ENCODE assay signal across 10 cellular contexts in the genomic region with DNA sequence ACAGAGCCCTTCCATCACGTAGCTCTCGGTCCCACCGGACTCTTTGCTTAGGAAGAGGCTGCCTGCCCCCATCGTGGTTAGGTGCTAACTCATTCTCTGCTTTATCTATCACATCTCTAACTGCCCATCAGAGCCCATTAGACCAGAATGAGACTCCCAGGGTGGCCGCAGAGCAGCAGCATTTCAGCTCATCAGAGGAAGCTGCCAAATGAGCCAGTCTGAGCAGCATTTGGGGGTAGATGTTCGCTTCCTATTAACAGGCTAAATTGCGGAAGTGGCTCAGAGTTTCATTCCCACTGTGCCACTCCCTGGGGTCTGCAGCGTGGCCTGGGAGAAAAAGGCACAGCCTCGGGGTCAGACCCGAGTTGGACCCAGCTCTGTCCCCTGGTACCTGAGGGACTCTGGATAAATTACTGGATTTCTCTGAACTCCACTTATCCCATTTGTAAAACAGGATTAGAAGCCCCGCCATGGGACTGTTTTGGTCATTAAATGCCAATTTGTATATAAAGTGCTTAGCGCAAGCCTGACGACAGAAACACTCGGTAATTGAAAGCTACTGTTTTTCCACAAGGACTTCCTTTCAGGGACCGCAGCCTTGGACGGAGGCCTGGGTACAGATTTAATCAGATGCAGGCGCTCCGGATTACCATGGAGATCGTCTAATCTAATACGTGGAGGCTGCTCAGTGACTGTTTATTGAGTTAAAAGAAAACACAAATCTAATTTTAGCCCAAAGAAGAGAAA.
A peak's percentile ranks its signal among the peaks of the same experiment; 100 is the strongest.
DNase-seq lines count a peak whose midpoint lies in the region; ATAC-seq, FAIRE-seq and TF ChIP-seq lines count a peak whose summit lies in the region.
"Had no signal": no experiment of that assay in that cellular context is flagged by ENCODE, and none has a peak within 500 bp of the region (broad histone marks: within the 10 kb centered on the region; RNA-seq: fewer than 3 reads in every experiment).

No MANE protein-coding gene starts in this region.

- H3K4me3 ChIP-seq in left ventricle myocardium inferior (no peak overlapping the region), aorta (ENCODE audit: low read length in 2 of 2) (no peak overlapping the region), small intestine (ENCODE audit: low read depth in 1 of 2, low read length in 2 of 2) (no peak overlapping the region)
- H3K4me3 ChIP-seq: upper lobe of left lung had no signal

- no peak for TF ChIP-seq CTCF in left ventricle myocardium inferior (IDR thresholded peaks at IDR 0.05; ENCODE audit: borderline replicate concordance)

- ATAC-seq in left ventricle myocardium superior (peak; percentile 34), aorta (ENCODE audit: low FRiP score) (peak; percentile 51)

- H3K27ac ChIP-seq in left ventricle myocardium inferior (replicated peaks) (no peak overlapping the region), aorta (ENCODE audit: low read depth in 1 of 2, low read length in 2 of 2) (no peak overlapping the region), small intestine (ENCODE audit: low read depth in 1 of 2, low read length in 1 of 2) (peak overlapping the region in 1 of 2 donors; percentile 27)
- H3K27ac ChIP-seq: upper lobe of left lung had no signal

- intact Hi-C loops in left ventricle myocardium superior (cut with micrococcal nuclease) (no loop called here), left ventricle myocardium inferior (cut with micrococcal nuclease) (no loop called here), aorta (cut with DNase I) (no loop called here)

- H3K4me1 ChIP-seq in left ventricle myocardium inferior (peaks cover 46% of the 10 kb centered on the region), aorta (ENCODE audit: control insufficient read depth in 1 of 2, insufficient read depth in 2 of 2, low read length in 2 of 2) (no peaks in the 10 kb centered on the region), small intestine (ENCODE audit: control insufficient read depth in 2 of 2, insufficient read depth in 1 of 2, low read depth in 1 of 2, low read length in 1 of 2) (peaks cover 0 to 2% of the 10 kb centered on the region in 2 donors)

- peaks cover 6% of the 10 kb centered on the region for H3K27me3 ChIP-seq in left ventricle myocardium inferior (ENCODE audit: low read depth)
- no peaks in the 10 kb centered on the region for H3K27me3 ChIP-seq in aorta (ENCODE audit: control insufficient read depth in 1 of 2, insufficient read depth in 2 of 2, low read length in 1 of 2)
- H3K27me3 ChIP-seq in small intestine (ENCODE audit: control insufficient read depth in 2 of 2, insufficient read depth in 2 of 2, low read length in 2 of 2), result no peaks in the 10 kb centered on the region
- H3K27me3 ChIP-seq: upper lobe of left lung had no signal

- 22 to 23% methylated on average over 20 of the region's 20 CpGs for WGBS in aorta, 2 donors
- 21 to 38% (median 28%) methylated on average over 20 of the region's 20 CpGs for WGBS in small intestine, 3 donors

- no peak for DNase-seq in left ventricle myocardium superior
- no peak for DNase-seq in left ventricle myocardium inferior
- peak in 41 of 56 donors; percentile 13 to 86 (median 56) for DNase-seq in amygdala (lab: John Stamatoyannopoulos, UW)
- DNase-seq in aorta, result peak in 1 of 2 donors; percentile 66
- no peak for DNase-seq in activated CD4-positive, alpha-beta T cell treated with anti-CD3 and anti-CD28 coated beads for 48 hours
- DNase-seq in small intestine, result no peak
- no peak for DNase-seq in cerebellar nuclear complex (lab: John Stamatoyannopoulos, UW)
- DNase-seq: NK-92 treated with Interleukin-12 subunit alpha and Interleukin-12 subunit beta, amount 100 ng/mL, for 24 hours; upper lobe of left lung had no signal

- H3K36me3 ChIP-seq in left ventricle myocardium inferior, result peaks cover 6% of the 10 kb centered on the region
- no peaks in the 10 kb centered on the region for H3K36me3 ChIP-seq in aorta (ENCODE audit: control insufficient read depth in 1 of 2, insufficient read depth in 2 of 2, low read length in 1 of 2)
- H3K36me3 ChIP-seq in small intestine (ENCODE audit: control insufficient read depth in 2 of 2, insufficient read depth in 2 of 2, low read length in 2 of 2), result no peaks in the 10 kb centered on the region

- FAIRE-seq in islet of Langerhans (lab: Jason Lieb, UNC), result peak; percentile 69
- FAIRE-seq in small intestine (lab: Jason Lieb, UNC), result no peak

- H3K9me3 ChIP-seq in left ventricle myocardium inferior (replicated peaks) (no peaks in the 10 kb centered on the region), aorta (ENCODE audit: control insufficient read depth, low read length) (no peaks in the 10 kb centered on the region), small intestine (ENCODE audit: control insufficient read depth, low read depth) (no peaks in the 10 kb centered on the region)
- H3K9me3 ChIP-seq: upper lobe of left lung had no signal

Comparison
In these comparisons a context has a peak if more than half of its experiments do, and no peak if none do; other contexts are left out.
1. DNase-seq: peak in amygdala (41 of 56); none in left ventricle myocardium superior (single experiment), left ventricle myocardium inferior (single experiment), activated CD4-positive, alpha-beta T cell treated with anti-CD3 and anti-CD28 coated beads for 48 hours (single experiment), small intestine (single experiment) and cerebellar nuclear complex (0 of 2).